Comparison of ENCODE assay signal across 1 cellular context in the genomic region with DNA sequence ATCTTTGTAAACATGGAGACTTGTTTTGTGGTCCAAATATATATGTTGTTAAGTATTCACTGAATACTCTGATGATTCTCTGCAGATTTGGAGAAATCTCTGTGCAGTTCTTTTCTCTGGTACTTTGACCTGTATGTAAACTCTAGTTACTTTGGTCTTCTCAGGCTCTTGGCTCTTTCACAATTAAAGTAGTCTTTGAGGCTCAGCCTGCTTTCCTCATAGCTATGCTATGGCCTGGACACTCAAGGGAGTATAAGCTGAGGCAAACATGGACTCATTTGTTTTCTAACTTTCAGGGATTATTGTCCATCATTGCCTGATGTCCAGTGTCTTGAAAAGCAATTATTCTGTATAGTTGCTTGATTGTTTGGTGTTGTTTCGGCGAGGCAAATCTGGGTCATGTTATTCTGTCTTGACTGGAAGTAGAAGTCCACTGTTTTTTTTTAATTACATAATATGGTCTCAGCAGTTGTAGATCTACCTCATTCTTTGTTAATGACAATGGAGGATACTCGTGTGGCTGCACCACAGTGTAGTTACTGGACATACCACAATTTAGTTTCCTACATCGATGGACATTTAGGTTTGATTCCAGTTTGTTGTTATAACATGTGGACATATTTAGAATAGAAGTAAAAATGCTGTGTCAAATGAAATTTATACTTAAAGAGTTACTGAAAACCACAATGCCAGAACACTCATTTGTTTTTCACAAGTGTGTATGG.
TF ChIP-seq lines count a peak whose summit lies in the region.

No MANE protein-coding gene starts in this region.

TF ChIP-seq in SK-N-SH, 30 proteins besides CTCF, POLR2A, EP300 and RAD21 (continued from another document):
- TF ChIP-seq, protein P1, sequence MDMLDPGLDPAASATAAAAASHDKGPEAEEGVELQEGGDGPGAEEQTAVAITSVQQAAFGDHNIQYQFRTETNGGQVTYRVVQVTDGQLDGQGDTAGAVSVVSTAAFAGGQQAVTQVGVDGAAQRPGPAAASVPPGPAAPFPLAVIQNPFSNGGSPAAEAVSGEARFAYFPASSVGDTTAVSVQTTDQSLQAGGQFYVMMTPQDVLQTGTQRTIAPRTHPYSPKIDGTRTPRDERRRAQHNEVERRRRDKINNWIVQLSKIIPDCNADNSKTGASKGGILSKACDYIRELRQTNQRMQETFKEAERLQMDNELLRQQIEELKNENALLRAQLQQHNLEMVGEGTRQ (IDR thresholded peaks at IDR 0.05; ENCODE audit: borderline replicate concordance, low read depth, low read length), result no peak
- no peak for TF ChIP-seq TEAD4 (IDR thresholded peaks at IDR 0.05; ENCODE audit: borderline replicate concordance, insufficient read depth)
